In genomic region chr15:89334510-89335288, GRCh38 we compare ENCODE assay signal across 1 cellular context.
A peak's percentile ranks its signal among the peaks of the same experiment; 100 is the strongest.
TF ChIP-seq lines count a peak whose summit lies in the region.

Gene POLG (minus strand): TSS chr15:89334824. CDS start chr15:89333754, 1,070 bp downstream.

TF ChIP-seq in K562, 482 proteins besides CTCF, POLR2A, EP300 and RAD21 (continued from another document and continues in another):
- TF ChIP-seq, protein P1, sequence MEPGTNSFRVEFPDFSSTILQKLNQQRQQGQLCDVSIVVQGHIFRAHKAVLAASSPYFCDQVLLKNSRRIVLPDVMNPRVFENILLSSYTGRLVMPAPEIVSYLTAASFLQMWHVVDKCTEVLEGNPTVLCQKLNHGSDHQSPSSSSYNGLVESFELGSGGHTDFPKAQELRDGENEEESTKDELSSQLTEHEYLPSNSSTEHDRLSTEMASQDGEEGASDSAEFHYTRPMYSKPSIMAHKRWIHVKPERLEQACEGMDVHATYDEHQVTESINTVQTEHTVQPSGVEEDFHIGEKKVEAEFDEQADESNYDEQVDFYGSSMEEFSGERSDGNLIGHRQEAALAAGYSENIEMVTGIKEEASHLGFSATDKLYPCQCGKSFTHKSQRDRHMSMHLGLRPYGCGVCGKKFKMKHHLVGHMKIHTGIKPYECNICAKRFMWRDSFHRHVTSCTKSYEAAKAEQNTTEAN (CRISPR knock-in tag; IDR thresholded peaks at IDR 0.05) = peak; percentile 24; the same call in 1 of the 2 replicates
- TF ChIP-seq ZNF766 (CRISPR knock-in tag; conservative IDR thresholded peaks at IDR 0.05) = 0 out of 2 replicates have a peak, but pooled peaks have one; percentile 66
- TF ChIP-seq, protein P2, sequence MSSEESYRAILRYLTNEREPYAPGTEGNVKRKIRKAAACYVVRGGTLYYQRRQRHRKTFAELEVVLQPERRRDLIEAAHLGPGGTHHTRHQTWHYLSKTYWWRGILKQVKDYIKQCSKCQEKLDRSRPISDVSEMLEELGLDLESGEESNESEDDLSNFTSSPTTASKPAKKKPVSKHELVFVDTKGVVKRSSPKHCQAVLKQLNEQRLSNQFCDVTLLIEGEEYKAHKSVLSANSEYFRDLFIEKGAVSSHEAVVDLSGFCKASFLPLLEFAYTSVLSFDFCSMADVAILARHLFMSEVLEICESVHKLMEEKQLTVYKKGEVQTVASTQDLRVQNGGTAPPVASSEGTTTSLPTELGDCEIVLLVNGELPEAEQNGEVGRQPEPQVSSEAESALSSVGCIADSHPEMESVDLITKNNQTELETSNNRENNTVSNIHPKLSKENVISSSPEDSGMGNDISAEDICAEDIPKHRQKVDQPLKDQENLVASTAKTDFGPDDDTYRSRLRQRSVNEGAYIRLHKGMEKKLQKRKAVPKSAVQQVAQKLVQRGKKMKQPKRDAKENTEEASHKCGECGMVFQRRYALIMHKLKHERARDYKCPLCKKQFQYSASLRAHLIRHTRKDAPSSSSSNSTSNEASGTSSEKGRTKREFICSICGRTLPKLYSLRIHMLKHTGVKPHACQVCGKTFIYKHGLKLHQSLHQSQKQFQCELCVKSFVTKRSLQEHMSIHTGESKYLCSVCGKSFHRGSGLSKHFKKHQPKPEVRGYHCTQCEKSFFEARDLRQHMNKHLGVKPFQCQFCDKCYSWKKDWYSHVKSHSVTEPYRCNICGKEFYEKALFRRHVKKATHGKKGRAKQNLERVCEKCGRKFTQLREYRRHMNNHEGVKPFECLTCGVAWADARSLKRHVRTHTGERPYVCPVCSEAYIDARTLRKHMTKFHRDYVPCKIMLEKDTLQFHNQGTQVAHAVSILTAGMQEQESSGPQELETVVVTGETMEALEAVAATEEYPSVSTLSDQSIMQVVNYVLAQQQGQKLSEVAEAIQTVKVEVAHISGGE (CRISPR knock-in tag; IDR thresholded peaks at IDR 0.05) = peak in 2 of 3 experiments; percentile 68 to 91; a peak in 4 of 6 replicates
- TF ChIP-seq KAT2B (IDR thresholded peaks at IDR 0.05; ENCODE audit: low read depth, low read length) = no peak
- TF ChIP-seq FOXK1 (CRISPR knock-in tag; IDR thresholded peaks at IDR 0.05; ENCODE audit: borderline replicate concordance) = peak; percentile 79; the same call in 1 of the 2 replicates
- TF ChIP-seq GABPB1 (CRISPR knock-in tag; IDR thresholded peaks at IDR 0.05) = peak; percentile 83
- TF ChIP-seq CBX2 (IDR thresholded peaks at IDR 0.05; ENCODE audit: insufficient read depth, low read length, poor library complexity, severe bottlenecking) = no peak
- TF ChIP-seq ZNF695 (CRISPR knock-in tag; IDR thresholded peaks at IDR 0.05) = no peak
- peak; percentile 85 for TF ChIP-seq CBFB (CRISPR knock-in tag; IDR thresholded peaks at IDR 0.05)
- no peak for TF ChIP-seq HDAC3 (IDR thresholded peaks at IDR 0.05; ENCODE audit: borderline replicate concordance, partially characterized antibody)
- peak; percentile 82; the same call in 1 of the 2 replicates for TF ChIP-seq TCF7 (IDR thresholded peaks at IDR 0.05; ENCODE audit: borderline replicate concordance)
- TF ChIP-seq COPS2 (conservative IDR thresholded peaks at IDR 0.05) = no peak
- TF ChIP-seq NFRKB (IDR thresholded peaks at IDR 0.05; ENCODE audit: low read depth) = no peak
- TF ChIP-seq, protein P3, sequence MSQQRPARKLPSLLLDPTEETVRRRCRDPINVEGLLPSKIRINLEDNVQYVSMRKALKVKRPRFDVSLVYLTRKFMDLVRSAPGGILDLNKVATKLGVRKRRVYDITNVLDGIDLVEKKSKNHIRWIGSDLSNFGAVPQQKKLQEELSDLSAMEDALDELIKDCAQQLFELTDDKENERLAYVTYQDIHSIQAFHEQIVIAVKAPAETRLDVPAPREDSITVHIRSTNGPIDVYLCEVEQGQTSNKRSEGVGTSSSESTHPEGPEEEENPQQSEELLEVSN (IDR thresholded peaks at IDR 0.05; ENCODE audit: borderline replicate concordance in 1 of 2, extremely low read depth in 1 of 2, insufficient read depth in 1 of 2, insufficient read length in 1 of 2, low read depth in 1 of 2, low read length in 1 of 2, poor library complexity in 1 of 2, severe bottlenecking in 1 of 2) = peak in 1 of 2 experiments; percentile 55
- TF ChIP-seq TAF15 (IDR thresholded peaks at IDR 0.05; ENCODE audit: low read depth, low read length) = no peak
- TF ChIP-seq NONO (IDR thresholded peaks at IDR 0.05; ENCODE audit: low read depth in 2 of 2, low read length in 1 of 2) = peak; percentile 98 to 99
- no peak for TF ChIP-seq CBX5 (IDR thresholded peaks at IDR 0.05; ENCODE audit: borderline replicate concordance, low read depth)
- TF ChIP-seq, protein P4, sequence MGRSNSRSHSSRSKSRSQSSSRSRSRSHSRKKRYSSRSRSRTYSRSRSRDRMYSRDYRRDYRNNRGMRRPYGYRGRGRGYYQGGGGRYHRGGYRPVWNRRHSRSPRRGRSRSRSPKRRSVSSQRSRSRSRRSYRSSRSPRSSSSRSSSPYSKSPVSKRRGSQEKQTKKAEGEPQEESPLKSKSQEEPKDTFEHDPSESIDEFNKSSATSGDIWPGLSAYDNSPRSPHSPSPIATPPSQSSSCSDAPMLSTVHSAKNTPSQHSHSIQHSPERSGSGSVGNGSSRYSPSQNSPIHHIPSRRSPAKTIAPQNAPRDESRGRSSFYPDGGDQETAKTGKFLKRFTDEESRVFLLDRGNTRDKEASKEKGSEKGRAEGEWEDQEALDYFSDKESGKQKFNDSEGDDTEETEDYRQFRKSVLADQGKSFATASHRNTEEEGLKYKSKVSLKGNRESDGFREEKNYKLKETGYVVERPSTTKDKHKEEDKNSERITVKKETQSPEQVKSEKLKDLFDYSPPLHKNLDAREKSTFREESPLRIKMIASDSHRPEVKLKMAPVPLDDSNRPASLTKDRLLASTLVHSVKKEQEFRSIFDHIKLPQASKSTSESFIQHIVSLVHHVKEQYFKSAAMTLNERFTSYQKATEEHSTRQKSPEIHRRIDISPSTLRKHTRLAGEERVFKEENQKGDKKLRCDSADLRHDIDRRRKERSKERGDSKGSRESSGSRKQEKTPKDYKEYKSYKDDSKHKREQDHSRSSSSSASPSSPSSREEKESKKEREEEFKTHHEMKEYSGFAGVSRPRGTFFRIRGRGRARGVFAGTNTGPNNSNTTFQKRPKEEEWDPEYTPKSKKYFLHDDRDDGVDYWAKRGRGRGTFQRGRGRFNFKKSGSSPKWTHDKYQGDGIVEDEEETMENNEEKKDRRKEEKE (IDR thresholded peaks at IDR 0.05; ENCODE audit: borderline replicate concordance in 1 of 2, control insufficient read depth in 1 of 2, low read depth in 2 of 2, low read length in 1 of 2) = peak; percentile 66 to 96; a peak in 2 of 4 replicates
- TF ChIP-seq RBM34 (IDR thresholded peaks at IDR 0.05; ENCODE audit: borderline replicate concordance, insufficient read depth, low read length) = no peak
- TF ChIP-seq PCBP2 (IDR thresholded peaks at IDR 0.05; ENCODE audit: low read depth, low read length, poor library complexity, severe bottlenecking) = no peak
- TF ChIP-seq, protein P5, sequence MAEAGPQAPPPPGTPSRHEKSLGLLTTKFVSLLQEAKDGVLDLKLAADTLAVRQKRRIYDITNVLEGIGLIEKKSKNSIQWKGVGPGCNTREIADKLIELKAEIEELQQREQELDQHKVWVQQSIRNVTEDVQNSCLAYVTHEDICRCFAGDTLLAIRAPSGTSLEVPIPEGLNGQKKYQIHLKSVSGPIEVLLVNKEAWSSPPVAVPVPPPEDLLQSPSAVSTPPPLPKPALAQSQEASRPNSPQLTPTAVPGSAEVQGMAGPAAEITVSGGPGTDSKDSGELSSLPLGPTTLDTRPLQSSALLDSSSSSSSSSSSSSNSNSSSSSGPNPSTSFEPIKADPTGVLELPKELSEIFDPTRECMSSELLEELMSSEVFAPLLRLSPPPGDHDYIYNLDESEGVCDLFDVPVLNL (CRISPR knock-in tag; IDR thresholded peaks at IDR 0.05; ENCODE audit: low read depth) = no peak; the same call in 1 of the 2 replicates
- no peak for TF ChIP-seq ZFP1 (CRISPR knock-in tag; IDR thresholded peaks at IDR 0.05)
- TF ChIP-seq ZKSCAN8 (CRISPR knock-in tag; IDR thresholded peaks at IDR 0.05) = no peak
- TF ChIP-seq LEF1 (IDR thresholded peaks at IDR 0.05) = no peak
- TF ChIP-seq ZNF398 (CRISPR knock-in tag; IDR thresholded peaks at IDR 0.05) = no peak
- peak; percentile 99 for TF ChIP-seq SP1 (CRISPR knock-in tag; IDR thresholded peaks at IDR 0.05)
- TF ChIP-seq KDM4B (IDR thresholded peaks at IDR 0.05; ENCODE audit: borderline replicate concordance in 2 of 2, low read depth in 1 of 2) = peak in 1 of 2 experiments; percentile 67; a peak in 1 of 4 replicates
- no peak for TF ChIP-seq CHD4 (IDR thresholded peaks at IDR 0.05; ENCODE audit: insufficient read depth, insufficient replicate concordance, low read depth, low read length, poor library complexity, severe bottlenecking)
- TF ChIP-seq ZNF224 (CRISPR knock-in tag; IDR thresholded peaks at IDR 0.05) = no peak
- TF ChIP-seq PHB2 (IDR thresholded peaks at IDR 0.05; ENCODE audit: low read depth) = no peak
- no peak for TF ChIP-seq ZKSCAN3 (CRISPR knock-in tag; IDR thresholded peaks at IDR 0.05)
- TF ChIP-seq RBFOX2 (IDR thresholded peaks at IDR 0.05; ENCODE audit: low read depth, low read length) = peak; percentile 100
- no peak for TF ChIP-seq MECOM (CRISPR knock-in tag; IDR thresholded peaks at IDR 0.05)
- no peak for TF ChIP-seq SETDB1 (IDR thresholded peaks at IDR 0.05; ENCODE audit: low read length)
- TF ChIP-seq E2F5 (CRISPR knock-in tag; IDR thresholded peaks at IDR 0.05) = no peak
- TF ChIP-seq, protein P6, sequence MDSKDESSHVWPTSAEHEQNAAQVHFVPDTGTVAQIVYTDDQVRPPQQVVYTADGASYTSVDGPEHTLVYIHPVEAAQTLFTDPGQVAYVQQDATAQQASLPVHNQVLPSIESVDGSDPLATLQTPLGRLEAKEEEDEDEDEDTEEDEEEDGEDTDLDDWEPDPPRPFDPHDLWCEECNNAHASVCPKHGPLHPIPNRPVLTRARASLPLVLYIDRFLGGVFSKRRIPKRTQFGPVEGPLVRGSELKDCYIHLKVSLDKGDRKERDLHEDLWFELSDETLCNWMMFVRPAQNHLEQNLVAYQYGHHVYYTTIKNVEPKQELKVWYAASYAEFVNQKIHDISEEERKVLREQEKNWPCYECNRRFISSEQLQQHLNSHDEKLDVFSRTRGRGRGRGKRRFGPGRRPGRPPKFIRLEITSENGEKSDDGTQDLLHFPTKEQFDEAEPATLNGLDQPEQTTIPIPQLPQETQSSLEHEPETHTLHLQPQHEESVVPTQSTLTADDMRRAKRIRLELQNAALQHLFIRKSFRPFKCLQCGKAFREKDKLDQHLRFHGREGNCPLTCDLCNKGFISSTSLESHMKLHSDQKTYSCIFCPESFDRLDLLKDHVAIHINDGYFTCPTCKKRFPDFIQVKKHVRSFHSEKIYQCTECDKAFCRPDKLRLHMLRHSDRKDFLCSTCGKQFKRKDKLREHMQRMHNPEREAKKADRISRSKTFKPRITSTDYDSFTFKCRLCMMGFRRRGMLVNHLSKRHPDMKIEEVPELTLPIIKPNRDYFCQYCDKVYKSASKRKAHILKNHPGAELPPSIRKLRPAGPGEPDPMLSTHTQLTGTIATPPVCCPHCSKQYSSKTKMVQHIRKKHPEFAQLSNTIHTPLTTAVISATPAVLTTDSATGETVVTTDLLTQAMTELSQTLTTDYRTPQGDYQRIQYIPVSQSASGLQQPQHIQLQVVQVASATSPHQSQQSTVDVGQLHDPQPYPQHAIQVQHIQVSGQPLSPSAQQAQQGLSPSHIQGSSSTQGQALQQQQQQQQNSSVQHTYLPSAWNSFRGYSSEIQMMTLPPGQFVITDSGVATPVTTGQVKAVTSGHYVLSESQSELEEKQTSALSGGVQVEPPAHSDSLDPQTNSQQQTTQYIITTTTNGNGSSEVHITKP (IDR thresholded peaks at IDR 0.05; ENCODE audit: partially characterized antibody) = peak; percentile 100
- TF ChIP-seq TRIM28 (IDR thresholded peaks at IDR 0.05) = peak; percentile 81
- peak; percentile 28; the same call in 1 of the 2 replicates for TF ChIP-seq NR1H2 (CRISPR knock-in tag; IDR thresholded peaks at IDR 0.05)
- no peak for TF ChIP-seq ZBTB12 (CRISPR knock-in tag; IDR thresholded peaks at IDR 0.05)
- TF ChIP-seq DIDO1 (tag; IDR thresholded peaks at IDR 0.05; ENCODE audit: low read depth) = no peak
- TF ChIP-seq, protein P7, sequence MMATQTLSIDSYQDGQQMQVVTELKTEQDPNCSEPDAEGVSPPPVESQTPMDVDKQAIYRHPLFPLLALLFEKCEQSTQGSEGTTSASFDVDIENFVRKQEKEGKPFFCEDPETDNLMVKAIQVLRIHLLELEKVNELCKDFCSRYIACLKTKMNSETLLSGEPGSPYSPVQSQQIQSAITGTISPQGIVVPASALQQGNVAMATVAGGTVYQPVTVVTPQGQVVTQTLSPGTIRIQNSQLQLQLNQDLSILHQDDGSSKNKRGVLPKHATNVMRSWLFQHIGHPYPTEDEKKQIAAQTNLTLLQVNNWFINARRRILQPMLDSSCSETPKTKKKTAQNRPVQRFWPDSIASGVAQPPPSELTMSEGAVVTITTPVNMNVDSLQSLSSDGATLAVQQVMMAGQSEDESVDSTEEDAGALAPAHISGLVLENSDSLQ (IDR thresholded peaks at IDR 0.05) = peak; percentile 38; the same call in 1 of the 2 replicates
